In genomic region chr19:2648528-2648937, GRCh38 we compare ENCODE assay signal across 8 cellular contexts. TPM values are rescaled to one million over a fixed set of nuclear protein-coding genes. Genes with fewer than 3 reads are reported as not detected.
DNase-seq lines count a peak whose midpoint lies in the region; ATAC-seq and TF ChIP-seq lines count a peak whose summit lies in the region.

No MANE protein-coding gene starts in this region.

- H3K4me3 ChIP-seq in DOHH2 (ENCODE audit: low read length) = no peak overlapping the region
- no peak overlapping the region for H3K4me3 ChIP-seq in LNCaP clone FGC (ENCODE audit: low read depth, low read length)
- H3K4me3 ChIP-seq in thoracic aorta = no peak overlapping the region

- TF ChIP-seq CTCF in DOHH2 (IDR thresholded peaks at IDR 0.05; ENCODE audit: low read depth, low read length, poor library complexity, severe bottlenecking) (peak; percentile 87), LNCaP clone FGC (IDR thresholded peaks at IDR 0.05; ENCODE audit: control insufficient read depth, extremely low read depth, insufficient read depth) (peak; percentile 82), thoracic aorta (IDR thresholded peaks at IDR 0.05) (peak; percentile 89)

- H3K4me1 ChIP-seq in DOHH2 (ENCODE audit: control insufficient read depth, low read length) (peaks cover 24% of the 10 kb centered on the region), thoracic aorta (ENCODE audit: control insufficient read depth in 1 of 2, low read depth in 2 of 2) (no peaks in the 10 kb centered on the region)

- H3K36me3 ChIP-seq in DOHH2 (ENCODE audit: control insufficient read depth, low read length) (peaks cover 36% of the 10 kb centered on the region), thoracic aorta (no peaks in the 10 kb centered on the region)

- no peak overlapping the region for H3K27ac Mint-ChIP-seq in activated T-helper 1 cell treated with anti-CD3 and anti-CD28 coated beads, Interleukin-12 subunit alpha, Interleukin-12 subunit beta, Interleukin-2, Interleukin-4 antibody, amounts not matched to agents 30 ng/mL and 10 ng/mL and 1 ng/mL, durations not matched to agents 14 hours and 24 hours and 36 hours

- no peaks in the 10 kb centered on the region for H3K9me3 Mint-ChIP-seq in activated T-helper 1 cell treated with anti-CD3 and anti-CD28 coated beads, Interleukin-12 subunit alpha, Interleukin-12 subunit beta, Interleukin-2, Interleukin-4 antibody, amounts not matched to agents 30 ng/mL and 10 ng/mL and 1 ng/mL, durations not matched to agents 14 hours and 24 hours and 36 hours

- no peaks in the 10 kb centered on the region for H3K9me2 ChIP-seq in DOHH2 (replicated peaks; ENCODE audit: control insufficient read depth, low read length)

- peaks cover 42% of the 10 kb centered on the region for H3K79me2 ChIP-seq in DOHH2 (ENCODE audit: control insufficient read depth, low read length)

- no peak overlapping the region for H3K4me2 ChIP-seq in DOHH2 (ENCODE audit: low read length)

- H3K9me3 ChIP-seq in DOHH2 (ENCODE audit: control insufficient read depth, insufficient read depth, low read length) (no peaks in the 10 kb centered on the region), thoracic aorta (no peaks in the 10 kb centered on the region)

- H3K4me3 Mint-ChIP-seq in activated T-helper 1 cell treated with anti-CD3 and anti-CD28 coated beads, Interleukin-12 subunit alpha, Interleukin-12 subunit beta, Interleukin-2, Interleukin-4 antibody, amounts not matched to agents 30 ng/mL and 10 ng/mL and 1 ng/mL, durations not matched to agents 14 hours and 24 hours and 36 hours = no peak overlapping the region

- H3K27me3 ChIP-seq in DOHH2 (ENCODE audit: control insufficient read depth, low read length) = no peaks in the 10 kb centered on the region
- no peaks in the 10 kb centered on the region for H3K27me3 ChIP-seq in thoracic aorta (replicated peaks; ENCODE audit: insufficient read depth)

- intact Hi-C loops in activated T-helper 1 cell treated with anti-CD3 and anti-CD28 coated beads, Interleukin-12 subunit alpha, Interleukin-12 subunit beta, Interleukin-2, Interleukin-4 antibody, amounts not matched to agents 30 ng/mL and 10 ng/mL and 1 ng/mL, durations not matched to agents 14 hours and 24 hours and 36 hours (cut with micrococcal nuclease) = loop anchor here (1.0 to 2.0 kb wide), 3 partner anchors 101 to 302 kb away; no protein-coding TSS in a partner anchor

- no peaks in the 10 kb centered on the region; the same call in 1 of the 2 replicates for H3F3A ChIP-seq in DOHH2 (ENCODE audit: control insufficient read depth, insufficient read depth)

- DNase-seq in LNCaP clone FGC (ENCODE audit: low read depth) (peak; percentile 56), RPMI8226 (peak; percentile 82), fibroblast of the conjunctiva (ENCODE audit: low read depth) (peak; percentile 61), occipital lobe (lab: John Stamatoyannopoulos, UW) (peak; percentile 67), thoracic aorta (ENCODE audit: low spot score) (no peak)
- DNase-seq in activated T-helper 1 cell treated with anti-CD3 and anti-CD28 coated beads, Interleukin-12 subunit alpha, Interleukin-12 subunit beta, Interleukin-2, Interleukin-4 antibody, amounts not matched to agents 30 ng/mL and 10 ng/mL and 1 ng/mL, durations not matched to agents 14 hours and 24 hours and 36 hours (ENCODE audit: low spot score) = peak; percentile 59

- no peak for ATAC-seq in thoracic aorta (ENCODE audit: insufficient number of reproducible peaks, low FRiP score, low read depth)
- ATAC-seq in HG02938 (IDR thresholded peaks at IDR 0.05; ENCODE audit: unreplicated experiment) = no peak

- peaks cover 9% of the 10 kb centered on the region; the same call in 1 of the 2 replicates for H4K20me1 ChIP-seq in DOHH2 (ENCODE audit: control insufficient read depth, insufficient read depth, low read depth, low read length)

- H3K27me3 Mint-ChIP-seq in activated T-helper 1 cell treated with anti-CD3 and anti-CD28 coated beads, Interleukin-12 subunit alpha, Interleukin-12 subunit beta, Interleukin-2, Interleukin-4 antibody, amounts not matched to agents 30 ng/mL and 10 ng/mL and 1 ng/mL, durations not matched to agents 14 hours and 24 hours and 36 hours (ENCODE audit: insufficient read depth) = no peaks in the 10 kb centered on the region

- H3K4me1 Mint-ChIP-seq in activated T-helper 1 cell treated with anti-CD3 and anti-CD28 coated beads, Interleukin-12 subunit alpha, Interleukin-12 subunit beta, Interleukin-2, Interleukin-4 antibody, amounts not matched to agents 30 ng/mL and 10 ng/mL and 1 ng/mL, durations not matched to agents 14 hours and 24 hours and 36 hours (ENCODE audit: low read depth) = no peaks in the 10 kb centered on the region

- H3K36me3 Mint-ChIP-seq in activated T-helper 1 cell treated with anti-CD3 and anti-CD28 coated beads, Interleukin-12 subunit alpha, Interleukin-12 subunit beta, Interleukin-2, Interleukin-4 antibody, amounts not matched to agents 30 ng/mL and 10 ng/mL and 1 ng/mL, durations not matched to agents 14 hours and 24 hours and 36 hours (ENCODE audit: low read depth) = no peaks in the 10 kb centered on the region

- H3K27ac ChIP-seq in DOHH2 (ENCODE audit: low read depth, low read length) (no peak overlapping the region), thoracic aorta (no peak overlapping the region)

RNA-seq across cellular contexts. Expression of gene GNG7, which starts 54.0 kb away (rescaled TPM):
- total RNA-seq in activated T-helper 1 cell treated with anti-CD3 and anti-CD28 coated beads, Interleukin-12 subunit alpha, Interleukin-12 subunit beta, Interleukin-2, Interleukin-4 antibody, amounts not matched to agents 30 ng/mL and 10 ng/mL and 1 ng/mL, durations not matched to agents 14 hours and 24 hours and 36 hours = 0.07 and 0.13 TPM in 2 replicates
- total RNA-seq in occipital lobe = 4.2 TPM
- 1 to 10 TPM; 2.3 to 3.2 TPM for total RNA-seq in thoracic aorta
